16 cellular contexts compared by ENCODE assay signal in the genomic region with DNA sequence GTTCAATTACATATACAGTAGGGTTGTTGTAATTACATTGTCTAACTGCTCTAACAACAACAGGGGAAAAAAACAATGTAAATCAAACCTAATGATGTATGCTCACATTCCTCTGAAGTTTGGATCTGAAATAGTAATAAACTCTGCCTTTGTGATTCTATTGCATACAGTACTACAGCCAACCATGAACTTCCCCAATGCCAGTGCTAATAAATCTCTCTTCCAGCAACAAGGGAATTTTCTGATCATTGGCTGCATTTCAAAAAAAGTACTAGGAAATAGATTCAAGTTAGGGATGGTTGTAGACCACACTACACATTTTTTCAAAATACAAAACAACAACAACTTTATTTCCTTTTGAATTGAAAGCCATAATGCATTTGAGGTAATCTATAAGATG.
"Had no signal": no experiment of that assay in that cellular context is flagged by ENCODE, and none has a peak within 500 bp of the region (broad histone marks: within the 10 kb centered on the region; RNA-seq: fewer than 3 reads in every experiment).

No MANE protein-coding gene starts in this region.

- H3K4me1 ChIP-seq: SJSA1 had no signal

- H3K36me3 ChIP-seq: ovary had no signal

- H3K27ac ChIP-seq: epithelial cell of prostate, ovary, SJSA1 had no signal

- ATAC-seq: activated T-cell treated with anti-CD3 and anti-CD28 coated beads, Interleukin-2, amount 50 U/mL, for 4 hours; mucosa of descending colon; natural killer cell; stimulated activated effector memory CD8-positive, alpha-beta T cell treated with anti-CD3 and anti-CD28 coated beads, Interleukin-12 subunit alpha, Interleukin-12 subunit beta, amount 100 ng/mL, for 72 hours had no signal

- H3K4me3 ChIP-seq: lung, mucosa of descending colon, ovary, SJSA1, skin epidermis had no signal

- DNase-seq: activated CD4-positive, alpha-beta T cell treated with anti-CD3 and anti-CD28 coated beads, Interleukin-2, amount 50 U/mL, for 48 hours; activated CD4-positive, CD25-positive, alpha-beta regulatory T cell treated with anti-CD3 and anti-CD28 coated beads, Interleukin-2, amount 50 U/mL, for 72 hours; activated gamma-delta T cell; activated naive CD8-positive, alpha-beta T cell treated with anti-CD3 and anti-CD28 coated beads for 36 hours; activated T-cell treated with anti-CD3 and anti-CD28 coated beads, Interleukin-2, amount 50 U/mL, for 4 hours; anterior cingulate cortex; effector CD8-positive, alpha-beta T cell; mucosa of descending colon; natural killer cell; ovary; substantia nigra had no signal

- H3K9me3 ChIP-seq: mucosa of descending colon, ovary, SJSA1 had no signal

- H3K27me3 ChIP-seq: ovary, SJSA1 had no signal
